Comparison of ENCODE assay signal across 15 cellular contexts in genomic region chr6:128208851-128209580, GRCh38.
DNase-seq lines count a peak whose midpoint lies in the region; ATAC-seq and TF ChIP-seq lines count a peak whose summit lies in the region.
"Had no signal": no experiment of that assay in that cellular context is flagged by ENCODE, and none has a peak within 500 bp of the region (broad histone marks: within the 10 kb centered on the region; RNA-seq: fewer than 3 reads in every experiment).

No MANE protein-coding gene starts in this region.

- no peaks in the 10 kb centered on the region for H3K36me3 Mint-ChIP-seq in endodermal cell (ENCODE audit: low read depth)
- H3K36me3 Mint-ChIP-seq: activated naive CD4-positive, alpha-beta T cell treated with anti-CD3 and anti-CD28 coated beads, Interleukin-2, amount 10 ng/mL, durations not matched to agents 7 days and 5 days had no signal

- 71 to 100% methylated on average over 1 to 5 of the region's 5 CpGs for whole genome bisulfite sequencing in endodermal cell (ENCODE audit: insufficient coverage in 1 of 2, insufficient read length in 1 of 2), 2 experiments
- WGBS in right lobe of liver (ENCODE audit: insufficient coverage, low coverage, low lambda C conversion rate, missing lambda C conversion rate), result 82% methylated on average over 5 of the region's 5 CpGs
- WGBS in thyroid gland, 2 donors, result 80 to 84% methylated on average over 5 of the region's 5 CpGs

- no peaks in the 10 kb centered on the region for H3K9me3 Mint-ChIP-seq in endodermal cell
- H3K9me3 Mint-ChIP-seq: activated naive CD4-positive, alpha-beta T cell treated with anti-CD3 and anti-CD28 coated beads, Interleukin-2, amount 10 ng/mL, durations not matched to agents 7 days and 5 days had no signal

- H3K4me1 ChIP-seq in endodermal cell (ENCODE audit: control insufficient read depth, insufficient read depth, low read length) (peaks cover 6% of the 10 kb centered on the region), right lobe of liver (no peaks in the 10 kb centered on the region), thyroid gland (no peaks in the 10 kb centered on the region)
- H3K4me1 ChIP-seq: BE2C, prostate gland, transverse colon had no signal

- H3K9me3 ChIP-seq in endodermal cell (ENCODE audit: control insufficient read depth, low read length), result no peaks in the 10 kb centered on the region
- no peaks in the 10 kb centered on the region for H3K9me3 ChIP-seq in right lobe of liver
- H3K9me3 ChIP-seq in thyroid gland, result no peaks in the 10 kb centered on the region
- H3K9me3 ChIP-seq: BE2C, mucosa of descending colon, prostate gland, transverse colon had no signal

- H3K27me3 Mint-ChIP-seq in endodermal cell (ENCODE audit: insufficient read depth), result no peaks in the 10 kb centered on the region
- H3K27me3 Mint-ChIP-seq: activated naive CD4-positive, alpha-beta T cell treated with anti-CD3 and anti-CD28 coated beads, Interleukin-2, amount 10 ng/mL, durations not matched to agents 7 days and 5 days had no signal

- no peak overlapping the region for H3K4me3 Mint-ChIP-seq in endodermal cell
- H3K4me3 Mint-ChIP-seq: activated naive CD4-positive, alpha-beta T cell treated with anti-CD3 and anti-CD28 coated beads, Interleukin-2, amount 10 ng/mL, durations not matched to agents 7 days and 5 days had no signal

- TF ChIP-seq POLR2A in right lobe of liver (IDR thresholded peaks at IDR 0.05) (no peak), thyroid gland (IDR thresholded peaks at IDR 0.05) (no peak)

- ATAC-seq in right lobe of liver (peak; percentile 33 to 52 (median 42)), Right ventricle myocardium superior (ENCODE audit: poor library complexity) (no peak)
- ATAC-seq: esophagus mucosa, mucosa of descending colon had no signal

- peaks cover 33% of the 10 kb centered on the region for H3K4me1 Mint-ChIP-seq in endodermal cell

- intact Hi-C loops in right lobe of liver (cut with DNase I), result no loop called here
- intact Hi-C loops in Right ventricle myocardium superior (cut with DNase I), result no loop called here
- intact Hi-C loops in posterior vena cava (cut with DNase I), result no loop called here
- intact Hi-C loops in thyroid gland (cut with DNase I), result no loop called here

- no peak overlapping the region for H3K4me3 ChIP-seq in AG10803 (ENCODE audit: low read length)
- peak overlapping the region; percentile 10 for H3K4me3 ChIP-seq in endodermal cell (ENCODE audit: low read length)
- H3K4me3 ChIP-seq in right lobe of liver, result no peak overlapping the region
- H3K4me3 ChIP-seq in thyroid gland (replicated peaks in 1 of 3), result no peak overlapping the region
- H3K4me3 ChIP-seq: mucosa of descending colon, prostate gland, transverse colon had no signal

- H3K27ac Mint-ChIP-seq in endodermal cell, result peak overlapping the region; percentile 25
- H3K27ac Mint-ChIP-seq: activated naive CD4-positive, alpha-beta T cell treated with anti-CD3 and anti-CD28 coated beads, Interleukin-2, amount 10 ng/mL, durations not matched to agents 7 days and 5 days had no signal

- H3K27ac ChIP-seq in endodermal cell (ENCODE audit: low read depth, low read length) (no peak overlapping the region), right lobe of liver (peak overlapping the region in 1 of 3 donors; percentile 16), thyroid gland (no peak overlapping the region)
- H3K27ac ChIP-seq: prostate gland, transverse colon had no signal

- peak; percentile 56 for DNase-seq in AG10803 (ENCODE audit: low read depth)
- DNase-seq in LHCN-M2 (ENCODE audit: low read depth), result peak; percentile 72
- no peak for DNase-seq in endodermal cell
- no peak for DNase-seq in right lobe of liver
- no peak for DNase-seq in stimulated activated CD4-positive, alpha-beta T cell treated with anti-CD3 and anti-CD28 coated beads, Interleukin-4, amount 100 ng/mL, for 4 hours
- no peak for DNase-seq in Right ventricle myocardium superior
- DNase-seq in posterior vena cava (ENCODE audit: low spot score), result no peak
- no peak for DNase-seq in thyroid gland
- DNase-seq: activated naive CD4-positive, alpha-beta T cell treated with anti-CD3 and anti-CD28 coated beads, Interleukin-2, amount 10 ng/mL, durations not matched to agents 7 days and 5 days; BE2C; cerebellar nuclear complex; mucosa of descending colon; transverse colon had no signal

- no peaks in the 10 kb centered on the region for H3K36me3 ChIP-seq in endodermal cell (ENCODE audit: control insufficient read depth, insufficient read depth, low read length)
- no peaks in the 10 kb centered on the region for H3K36me3 ChIP-seq in right lobe of liver
- H3K36me3 ChIP-seq in thyroid gland, result no peaks in the 10 kb centered on the region
- H3K36me3 ChIP-seq: BE2C, prostate gland, transverse colon had no signal

- no peak for TF ChIP-seq CTCF in AG10803 (conservative IDR thresholded peaks at IDR 0.05; ENCODE audit: low read length)
- TF ChIP-seq CTCF in endodermal cell (conservative IDR thresholded peaks at IDR 0.05), result no peak
- TF ChIP-seq CTCF in right lobe of liver (IDR thresholded peaks at IDR 0.05), result no peak
- no peak for TF ChIP-seq CTCF in thyroid gland (IDR thresholded peaks at IDR 0.05)

- H3K27me3 ChIP-seq in endodermal cell (ENCODE audit: control insufficient read depth, insufficient read depth, low read length, poor library complexity, severe bottlenecking), result no peaks in the 10 kb centered on the region
- no peaks in the 10 kb centered on the region for H3K27me3 ChIP-seq in right lobe of liver
- no peaks in the 10 kb centered on the region for H3K27me3 ChIP-seq in thyroid gland
- H3K27me3 ChIP-seq: BE2C, transverse colon had no signal

- H3K9ac ChIP-seq in endodermal cell (ENCODE audit: extremely low read depth, low read length, poor library complexity, severe bottlenecking), result no peak overlapping the region

Comparison
In these comparisons a context has a peak if more than half of its experiments do, and no peak if none do; other contexts are left out.
1. DNase-seq: peak in AG10803 (single experiment) and LHCN-M2 (single experiment); none in endodermal cell (single experiment), right lobe of liver (0 of 3), stimulated activated CD4-positive, alpha-beta T cell treated with anti-CD3 and anti-CD28 coated beads, Interleukin-4, amount 100 ng/mL, for 4 hours (0 of 2), Right ventricle myocardium superior (single experiment), posterior vena cava (single experiment) and thyroid gland (0 of 2).